ENCODE assay signal across 1 cellular context in the genomic region with DNA sequence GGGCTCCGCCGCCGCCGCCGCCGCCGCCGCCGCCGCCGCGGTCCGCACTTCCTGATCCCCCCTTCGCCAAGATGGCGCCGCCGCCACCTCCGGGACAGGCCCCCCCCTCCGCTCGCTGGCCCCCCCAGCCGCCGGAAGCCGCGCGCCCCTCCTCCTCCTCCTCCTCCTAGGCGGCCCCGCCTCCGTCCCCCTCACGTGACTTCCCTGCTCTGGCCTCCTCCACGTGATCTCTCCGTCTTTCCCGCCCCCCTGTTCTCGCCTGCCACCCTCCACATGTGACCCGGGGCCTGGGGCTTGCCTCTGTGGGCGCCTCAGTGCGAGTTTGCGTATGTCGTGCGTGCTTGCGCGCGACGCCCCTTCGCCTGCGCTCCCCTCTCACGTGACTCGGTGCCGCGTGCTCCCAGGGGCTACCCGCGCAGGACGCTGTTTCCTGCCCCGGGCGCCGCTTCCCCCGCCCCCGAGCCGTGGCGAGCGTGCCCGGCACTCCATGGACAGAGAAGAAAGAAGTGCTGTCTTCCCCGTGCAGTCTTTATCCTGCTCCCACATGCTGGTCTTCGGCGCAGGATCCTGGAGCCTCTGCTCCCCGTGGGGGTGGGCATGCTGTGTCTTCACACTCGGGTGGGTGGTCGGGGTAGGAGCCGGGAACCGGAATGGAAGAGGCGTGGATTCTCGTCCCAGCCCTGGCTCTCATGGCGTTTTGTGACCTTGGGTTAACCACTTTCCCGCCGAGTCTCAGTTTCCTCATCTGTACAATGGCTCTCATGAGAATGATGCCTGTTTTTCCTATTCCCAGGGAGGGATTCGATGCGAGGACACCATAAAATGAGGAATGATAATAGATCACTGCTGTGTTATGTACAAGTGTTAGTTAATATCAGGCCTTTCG.
TF ChIP-seq lines count a peak whose summit lies in the region.

Gene UBE2Q1 (minus strand): TSS at position 53 of the 886 bp plus-strand sequence. CDS start 109 bp downstream, outside the sequence.

TF ChIP-seq in HepG2, 621 proteins besides CTCF, POLR2A, EP300 and RAD21 (continued from another document and continues in another):
- TF ChIP-seq, protein P1, sequence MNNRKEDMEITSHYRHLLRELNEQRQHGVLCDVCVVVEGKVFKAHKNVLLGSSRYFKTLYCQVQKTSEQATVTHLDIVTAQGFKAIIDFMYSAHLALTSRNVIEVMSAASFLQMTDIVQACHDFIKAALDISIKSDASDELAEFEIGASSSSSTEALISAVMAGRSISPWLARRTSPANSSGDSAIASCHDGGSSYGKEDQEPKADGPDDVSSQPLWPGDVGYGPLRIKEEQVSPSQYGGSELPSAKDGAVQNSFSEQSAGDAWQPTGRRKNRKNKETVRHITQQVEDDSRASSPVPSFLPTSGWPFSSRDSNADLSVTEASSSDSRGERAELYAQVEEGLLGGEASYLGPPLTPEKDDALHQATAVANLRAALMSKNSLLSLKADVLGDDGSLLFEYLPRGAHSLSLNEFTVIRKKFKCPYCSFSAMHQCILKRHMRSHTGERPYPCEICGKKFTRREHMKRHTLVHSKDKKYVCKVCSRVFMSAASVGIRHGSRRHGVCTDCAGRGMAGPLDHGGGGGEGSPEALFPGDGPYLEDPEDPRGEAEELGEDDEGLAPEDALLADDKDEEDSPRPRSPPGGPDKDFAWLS (CRISPR knock-in tag; IDR thresholded peaks at IDR 0.05; ENCODE audit: borderline replicate concordance), result no peak
- TF ChIP-seq PHF21A (CRISPR knock-in tag; IDR thresholded peaks at IDR 0.05) (0 out of 2 replicates have a peak, but pooled peaks have one; percentile 63), KLF13 (CRISPR knock-in tag; IDR thresholded peaks at IDR 0.05) (peak; percentile 98), SP5 (CRISPR knock-in tag; IDR thresholded peaks at IDR 0.05; ENCODE audit: borderline replicate concordance, low read depth) (peak; percentile 97), NR0B2 (CRISPR knock-in tag; IDR thresholded peaks at IDR 0.05) (peak; percentile 98), AGO2 (optimal IDR thresholded peaks at IDR 0.05; ENCODE audit: low read depth, low read length) (peak; percentile 62), NFYC (CRISPR knock-in tag; IDR thresholded peaks at IDR 0.05) (peak; percentile 61; the same call in 1 of the 2 replicates), SMARCC2 (IDR thresholded peaks at IDR 0.05) (no peak), SMC3 (IDR thresholded peaks at IDR 0.05; ENCODE audit: low read length) (no peak), CERS6 (CRISPR knock-in tag; IDR thresholded peaks at IDR 0.05) (peak; percentile 87; the same call in 1 of the 2 replicates), ZNF883 (CRISPR knock-in tag; IDR thresholded peaks at IDR 0.05; ENCODE audit: not compliant biosample characterization) (peak; percentile 100), SALL2 (CRISPR knock-in tag; IDR thresholded peaks at IDR 0.05) (peak; percentile 99), ZNF232 (CRISPR knock-in tag; IDR thresholded peaks at IDR 0.05; ENCODE audit: borderline replicate concordance) (peak; percentile 98), NFKBIZ (CRISPR knock-in tag; IDR thresholded peaks at IDR 0.05) (peak; percentile 87; the same call in 1 of the 2 replicates), IRX3 (CRISPR knock-in tag; IDR thresholded peaks at IDR 0.05; ENCODE audit: borderline replicate concordance, low read depth) (peak; percentile 98), ZNF564 (CRISPR knock-in tag; IDR thresholded peaks at IDR 0.05) (peak; percentile 97), SOX5 (CRISPR knock-in tag; IDR thresholded peaks at IDR 0.05; ENCODE audit: borderline replicate concordance) (peak; percentile 72), ZNF546 (CRISPR knock-in tag; conservative IDR thresholded peaks at IDR 0.05) (peak; percentile 97), ZNF280B (CRISPR knock-in tag; IDR thresholded peaks at IDR 0.05; ENCODE audit: borderline replicate concordance) (peak; percentile 99), WIZ (CRISPR knock-in tag; IDR thresholded peaks at IDR 0.05) (peak; percentile 62; the same call in 1 of the 2 replicates), ZNF407 (CRISPR knock-in tag; IDR thresholded peaks at IDR 0.05; ENCODE audit: not compliant biosample characterization) (peak; percentile 97), SP1 (IDR thresholded peaks at IDR 0.05) (no peak), SP1 (CRISPR knock-in tag; IDR thresholded peaks at IDR 0.05) (peak; percentile 78; the same call in 1 of the 2 replicates)
- TF ChIP-seq, protein P2, sequence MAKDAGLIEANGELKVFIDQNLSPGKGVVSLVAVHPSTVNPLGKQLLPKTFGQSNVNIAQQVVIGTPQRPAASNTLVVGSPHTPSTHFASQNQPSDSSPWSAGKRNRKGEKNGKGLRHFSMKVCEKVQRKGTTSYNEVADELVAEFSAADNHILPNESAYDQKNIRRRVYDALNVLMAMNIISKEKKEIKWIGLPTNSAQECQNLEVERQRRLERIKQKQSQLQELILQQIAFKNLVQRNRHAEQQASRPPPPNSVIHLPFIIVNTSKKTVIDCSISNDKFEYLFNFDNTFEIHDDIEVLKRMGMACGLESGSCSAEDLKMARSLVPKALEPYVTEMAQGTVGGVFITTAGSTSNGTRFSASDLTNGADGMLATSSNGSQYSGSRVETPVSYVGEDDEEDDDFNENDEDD (CRISPR knock-in tag; IDR thresholded peaks at IDR 0.05; ENCODE audit: borderline replicate concordance), result peak; percentile 99
- TF ChIP-seq, protein P3, sequence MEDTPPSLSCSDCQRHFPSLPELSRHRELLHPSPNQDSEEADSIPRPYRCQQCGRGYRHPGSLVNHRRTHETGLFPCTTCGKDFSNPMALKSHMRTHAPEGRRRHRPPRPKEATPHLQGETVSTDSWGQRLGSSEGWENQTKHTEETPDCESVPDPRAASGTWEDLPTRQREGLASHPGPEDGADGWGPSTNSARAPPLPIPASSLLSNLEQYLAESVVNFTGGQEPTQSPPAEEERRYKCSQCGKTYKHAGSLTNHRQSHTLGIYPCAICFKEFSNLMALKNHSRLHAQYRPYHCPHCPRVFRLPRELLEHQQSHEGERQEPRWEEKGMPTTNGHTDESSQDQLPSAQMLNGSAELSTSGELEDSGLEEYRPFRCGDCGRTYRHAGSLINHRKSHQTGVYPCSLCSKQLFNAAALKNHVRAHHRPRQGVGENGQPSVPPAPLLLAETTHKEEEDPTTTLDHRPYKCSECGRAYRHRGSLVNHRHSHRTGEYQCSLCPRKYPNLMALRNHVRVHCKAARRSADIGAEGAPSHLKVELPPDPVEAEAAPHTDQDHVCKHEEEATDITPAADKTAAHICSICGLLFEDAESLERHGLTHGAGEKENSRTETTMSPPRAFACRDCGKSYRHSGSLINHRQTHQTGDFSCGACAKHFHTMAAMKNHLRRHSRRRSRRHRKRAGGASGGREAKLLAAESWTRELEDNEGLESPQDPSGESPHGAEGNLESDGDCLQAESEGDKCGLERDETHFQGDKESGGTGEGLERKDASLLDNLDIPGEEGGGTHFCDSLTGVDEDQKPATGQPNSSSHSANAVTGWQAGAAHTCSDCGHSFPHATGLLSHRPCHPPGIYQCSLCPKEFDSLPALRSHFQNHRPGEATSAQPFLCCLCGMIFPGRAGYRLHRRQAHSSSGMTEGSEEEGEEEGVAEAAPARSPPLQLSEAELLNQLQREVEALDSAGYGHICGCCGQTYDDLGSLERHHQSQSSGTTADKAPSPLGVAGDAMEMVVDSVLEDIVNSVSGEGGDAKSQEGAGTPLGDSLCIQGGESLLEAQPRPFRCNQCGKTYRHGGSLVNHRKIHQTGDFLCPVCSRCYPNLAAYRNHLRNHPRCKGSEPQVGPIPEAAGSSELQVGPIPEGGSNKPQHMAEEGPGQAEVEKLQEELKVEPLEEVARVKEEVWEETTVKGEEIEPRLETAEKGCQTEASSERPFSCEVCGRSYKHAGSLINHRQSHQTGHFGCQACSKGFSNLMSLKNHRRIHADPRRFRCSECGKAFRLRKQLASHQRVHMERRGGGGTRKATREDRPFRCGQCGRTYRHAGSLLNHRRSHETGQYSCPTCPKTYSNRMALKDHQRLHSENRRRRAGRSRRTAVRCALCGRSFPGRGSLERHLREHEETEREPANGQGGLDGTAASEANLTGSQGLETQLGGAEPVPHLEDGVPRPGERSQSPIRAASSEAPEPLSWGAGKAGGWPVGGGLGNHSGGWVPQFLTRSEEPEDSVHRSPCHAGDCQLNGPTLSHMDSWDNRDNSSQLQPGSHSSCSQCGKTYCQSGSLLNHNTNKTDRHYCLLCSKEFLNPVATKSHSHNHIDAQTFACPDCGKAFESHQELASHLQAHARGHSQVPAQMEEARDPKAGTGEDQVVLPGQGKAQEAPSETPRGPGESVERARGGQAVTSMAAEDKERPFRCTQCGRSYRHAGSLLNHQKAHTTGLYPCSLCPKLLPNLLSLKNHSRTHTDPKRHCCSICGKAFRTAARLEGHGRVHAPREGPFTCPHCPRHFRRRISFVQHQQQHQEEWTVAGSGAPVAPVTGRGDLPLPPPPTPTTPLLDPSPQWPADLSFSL (CRISPR knock-in tag; IDR thresholded peaks at IDR 0.05), result no peak; the same call in 1 of the 2 replicates
